Comparison of ENCODE assay signal across 28 cellular contexts in the genomic region with DNA sequence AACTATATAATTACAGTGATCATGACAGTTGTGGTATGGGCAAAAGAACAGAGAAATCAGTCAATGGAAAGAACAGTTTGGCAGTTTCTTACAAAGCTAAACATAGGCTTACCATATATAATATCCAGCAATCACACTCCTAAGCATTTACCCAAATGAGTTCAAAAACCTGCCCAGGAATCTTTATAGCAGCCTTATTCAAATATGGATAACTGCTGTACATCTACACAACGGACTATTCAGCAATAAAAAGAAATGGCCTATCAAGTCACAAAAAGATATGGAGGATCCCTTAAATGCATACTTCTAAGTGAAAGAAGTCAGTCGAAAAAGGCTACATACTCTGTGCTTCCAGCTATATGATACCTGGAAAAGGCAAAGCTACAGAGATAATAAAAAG. TPM values are rescaled to one million over a fixed set of nuclear protein-coding genes. Genes with fewer than 3 reads are reported as not detected.
DNase-seq lines count a peak whose midpoint lies in the region; ATAC-seq and TF ChIP-seq lines count a peak whose summit lies in the region.
"Had no signal": no experiment of that assay in that cellular context is flagged by ENCODE, and none has a peak within 500 bp of the region (broad histone marks: within the 10 kb centered on the region; RNA-seq: fewer than 3 reads in every experiment).

No MANE protein-coding gene starts in this region.

- no peak overlapping the region for H3K4me3 ChIP-seq in BLaER1
- H3K4me3 ChIP-seq: GM12878, GM23338 had no signal

- peaks cover 40% of the 10 kb centered on the region for H3K4me1 ChIP-seq in BLaER1
- H3K4me1 ChIP-seq: BE2C had no signal

- ATAC-seq in WTC11 (no peak), left colon (peak; percentile 71), HG02870 (IDR thresholded peaks at IDR 0.05; ENCODE audit: unreplicated experiment) (no peak), HG03439 (IDR thresholded peaks at IDR 0.05; ENCODE audit: unreplicated experiment) (no peak)
- ATAC-seq: GM12878, GM23338 had no signal

- no peaks in the 10 kb centered on the region for H3K9me3 Mint-ChIP-seq in activated CD4-positive, alpha-beta T cell treated with anti-CD3 and anti-CD28 coated beads, Interleukin-2, amount 10 ng/mL, durations not matched to agents 24 days and 14 days
- H3K9me3 Mint-ChIP-seq in WTC11: no peaks in the 10 kb centered on the region
- H3K9me3 Mint-ChIP-seq: GM23338, H9, HFFc6 had no signal

- intact Hi-C loops in activated CD4-positive, alpha-beta T cell treated with anti-CD3 and anti-CD28 coated beads, Interleukin-2, amount 10 ng/mL, durations not matched to agents 24 days and 14 days (cut with micrococcal nuclease): loop anchor here (5.0 kb wide), 1 partner anchor 256 kb away; no protein-coding TSS in a partner anchor
- intact Hi-C loops in left colon (cut with DNase I, micrococcal nuclease): no loop called here
- intact Hi-C loops in head of caudate nucleus (cut with DNase I): no loop called here

- no peak overlapping the region for H3K27ac ChIP-seq in BLaER1
- H3K27ac ChIP-seq: 22Rv1, RWPE1 had no signal

- H4K20me1 ChIP-seq in BLaER1: no peaks in the 10 kb centered on the region

- no peaks in the 10 kb centered on the region for H3K27me3 ChIP-seq in BLaER1
- H3K27me3 ChIP-seq: BE2C had no signal

- peaks cover 52% of the 10 kb centered on the region for H3K36me3 Mint-ChIP-seq in activated CD4-positive, alpha-beta T cell treated with anti-CD3 and anti-CD28 coated beads, Interleukin-2, amount 10 ng/mL, durations not matched to agents 24 days and 14 days (ENCODE audit: low read depth)
- H3K36me3 Mint-ChIP-seq in WTC11: peaks cover 17% of the 10 kb centered on the region

- TF ChIP-seq CTCF in WTC11 (IDR thresholded peaks at IDR 0.05): no peak

- H3K9ac ChIP-seq in BLaER1: no peak overlapping the region

- no peaks in the 10 kb centered on the region for H3K27me3 Mint-ChIP-seq in activated CD4-positive, alpha-beta T cell treated with anti-CD3 and anti-CD28 coated beads, Interleukin-2, amount 10 ng/mL, durations not matched to agents 24 days and 14 days
- no peaks in the 10 kb centered on the region for H3K27me3 Mint-ChIP-seq in WTC11 (ENCODE audit: low read depth)
- H3K27me3 Mint-ChIP-seq: CD4-positive, CD25-positive, alpha-beta regulatory T cell had no signal

- CTCF ChIA-PET in WTC11 (lab: Charles Lee): interaction anchor here (1.2 kb wide), 1 partner anchor 37 kb away, joined by 3 read pairs; a partner anchor contains a TSS

- peaks cover 34% of the 10 kb centered on the region for H3K4me1 Mint-ChIP-seq in activated CD4-positive, alpha-beta T cell treated with anti-CD3 and anti-CD28 coated beads, Interleukin-2, amount 10 ng/mL, durations not matched to agents 24 days and 14 days
- no peaks in the 10 kb centered on the region for H3K4me1 Mint-ChIP-seq in WTC11
- H3K4me1 Mint-ChIP-seq: GM23338, H9 had no signal

- DNase-seq in activated CD4-positive, alpha-beta T cell treated with anti-CD3 and anti-CD28 coated beads, Interleukin-2, amount 10 ng/mL, durations not matched to agents 24 days and 14 days: no peak
- DNase-seq in activated CD4-positive, alpha-beta T cell treated with anti-CD3 and anti-CD28 coated beads for 1 hour: no peak
- DNase-seq in WTC11 (ENCODE audit: low spot score): no peak
- DNase-seq in left colon: no peak
- no peak for DNase-seq in head of caudate nucleus
- DNase-seq: BE2C; CD4-positive, CD25-positive, alpha-beta regulatory T cell; COR-L47; DMS 273 treated with DMSO at 0.1 percent for 48 hours; DMS79; EL; GDM1; H9; HFFc6; IMR-90; KG1; MM.1S; NCI-H2029; NCI-H446; NCI-H524 treated with DMSO at 0.1 percent for 48 hours; SHP77 had no signal

- peak overlapping the region; percentile 48 for H3K4me2 ChIP-seq in BLaER1
- H3K4me2 ChIP-seq: GM23338 had no signal

- H3K4me3 Mint-ChIP-seq in activated CD4-positive, alpha-beta T cell treated with anti-CD3 and anti-CD28 coated beads, Interleukin-2, amount 10 ng/mL, durations not matched to agents 24 days and 14 days: no peak overlapping the region
- no peak overlapping the region for H3K4me3 Mint-ChIP-seq in WTC11
- H3K4me3 Mint-ChIP-seq: CD4-positive, CD25-positive, alpha-beta regulatory T cell; GM23338; H9; HFFc6 had no signal

- H3K36me3 ChIP-seq in BLaER1: peaks cover 17% of the 10 kb centered on the region
- H3K36me3 ChIP-seq: BE2C had no signal

- H3K9me3 ChIP-seq in BLaER1: peaks cover 34% of the 10 kb centered on the region
- H3K9me3 ChIP-seq: BE2C had no signal

- POLR2A ChIA-PET in WTC11 (lab: Charles Lee): no interaction called here

- peak overlapping the region; percentile 47 for H3K27ac Mint-ChIP-seq in activated CD4-positive, alpha-beta T cell treated with anti-CD3 and anti-CD28 coated beads, Interleukin-2, amount 10 ng/mL, durations not matched to agents 24 days and 14 days
- H3K27ac Mint-ChIP-seq in WTC11: peak overlapping the region; percentile 78
- H3K27ac Mint-ChIP-seq: CD4-positive, CD25-positive, alpha-beta regulatory T cell; GM23338; H9; HFFc6 had no signal

TF ChIP-seq in WTC11, 78 proteins besides CTCF, POLR2A, EP300 and RAD21 (continues in another document):
- TF ChIP-seq, protein P1, sequence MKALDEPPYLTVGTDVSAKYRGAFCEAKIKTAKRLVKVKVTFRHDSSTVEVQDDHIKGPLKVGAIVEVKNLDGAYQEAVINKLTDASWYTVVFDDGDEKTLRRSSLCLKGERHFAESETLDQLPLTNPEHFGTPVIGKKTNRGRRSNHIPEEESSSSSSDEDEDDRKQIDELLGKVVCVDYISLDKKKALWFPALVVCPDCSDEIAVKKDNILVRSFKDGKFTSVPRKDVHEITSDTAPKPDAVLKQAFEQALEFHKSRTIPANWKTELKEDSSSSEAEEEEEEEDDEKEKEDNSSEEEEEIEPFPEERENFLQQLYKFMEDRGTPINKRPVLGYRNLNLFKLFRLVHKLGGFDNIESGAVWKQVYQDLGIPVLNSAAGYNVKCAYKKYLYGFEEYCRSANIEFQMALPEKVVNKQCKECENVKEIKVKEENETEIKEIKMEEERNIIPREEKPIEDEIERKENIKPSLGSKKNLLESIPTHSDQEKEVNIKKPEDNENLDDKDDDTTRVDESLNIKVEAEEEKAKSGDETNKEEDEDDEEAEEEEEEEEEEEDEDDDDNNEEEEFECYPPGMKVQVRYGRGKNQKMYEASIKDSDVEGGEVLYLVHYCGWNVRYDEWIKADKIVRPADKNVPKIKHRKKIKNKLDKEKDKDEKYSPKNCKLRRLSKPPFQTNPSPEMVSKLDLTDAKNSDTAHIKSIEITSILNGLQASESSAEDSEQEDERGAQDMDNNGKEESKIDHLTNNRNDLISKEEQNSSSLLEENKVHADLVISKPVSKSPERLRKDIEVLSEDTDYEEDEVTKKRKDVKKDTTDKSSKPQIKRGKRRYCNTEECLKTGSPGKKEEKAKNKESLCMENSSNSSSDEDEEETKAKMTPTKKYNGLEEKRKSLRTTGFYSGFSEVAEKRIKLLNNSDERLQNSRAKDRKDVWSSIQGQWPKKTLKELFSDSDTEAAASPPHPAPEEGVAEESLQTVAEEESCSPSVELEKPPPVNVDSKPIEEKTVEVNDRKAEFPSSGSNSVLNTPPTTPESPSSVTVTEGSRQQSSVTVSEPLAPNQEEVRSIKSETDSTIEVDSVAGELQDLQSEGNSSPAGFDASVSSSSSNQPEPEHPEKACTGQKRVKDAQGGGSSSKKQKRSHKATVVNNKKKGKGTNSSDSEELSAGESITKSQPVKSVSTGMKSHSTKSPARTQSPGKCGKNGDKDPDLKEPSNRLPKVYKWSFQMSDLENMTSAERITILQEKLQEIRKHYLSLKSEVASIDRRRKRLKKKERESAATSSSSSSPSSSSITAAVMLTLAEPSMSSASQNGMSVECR (CRISPR knock-in tag; IDR thresholded peaks at IDR 0.05; ENCODE audit: borderline replicate concordance): no peak
- no peak for TF ChIP-seq NFATC4 (CRISPR knock-in tag; IDR thresholded peaks at IDR 0.05)
- TF ChIP-seq ZNF219 (CRISPR knock-in tag; IDR thresholded peaks at IDR 0.05; ENCODE audit: borderline replicate concordance): no peak
- no peak for TF ChIP-seq ZNF317 (CRISPR knock-in tag; IDR thresholded peaks at IDR 0.05; ENCODE audit: borderline replicate concordance, low read depth)
- TF ChIP-seq, protein P2, sequence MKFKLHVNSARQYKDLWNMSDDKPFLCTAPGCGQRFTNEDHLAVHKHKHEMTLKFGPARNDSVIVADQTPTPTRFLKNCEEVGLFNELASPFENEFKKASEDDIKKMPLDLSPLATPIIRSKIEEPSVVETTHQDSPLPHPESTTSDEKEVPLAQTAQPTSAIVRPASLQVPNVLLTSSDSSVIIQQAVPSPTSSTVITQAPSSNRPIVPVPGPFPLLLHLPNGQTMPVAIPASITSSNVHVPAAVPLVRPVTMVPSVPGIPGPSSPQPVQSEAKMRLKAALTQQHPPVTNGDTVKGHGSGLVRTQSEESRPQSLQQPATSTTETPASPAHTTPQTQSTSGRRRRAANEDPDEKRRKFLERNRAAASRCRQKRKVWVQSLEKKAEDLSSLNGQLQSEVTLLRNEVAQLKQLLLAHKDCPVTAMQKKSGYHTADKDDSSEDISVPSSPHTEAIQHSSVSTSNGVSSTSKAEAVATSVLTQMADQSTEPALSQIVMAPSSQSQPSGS (CRISPR knock-in tag; IDR thresholded peaks at IDR 0.05; ENCODE audit: borderline replicate concordance, low read depth): no peak
- TF ChIP-seq, protein P3, sequence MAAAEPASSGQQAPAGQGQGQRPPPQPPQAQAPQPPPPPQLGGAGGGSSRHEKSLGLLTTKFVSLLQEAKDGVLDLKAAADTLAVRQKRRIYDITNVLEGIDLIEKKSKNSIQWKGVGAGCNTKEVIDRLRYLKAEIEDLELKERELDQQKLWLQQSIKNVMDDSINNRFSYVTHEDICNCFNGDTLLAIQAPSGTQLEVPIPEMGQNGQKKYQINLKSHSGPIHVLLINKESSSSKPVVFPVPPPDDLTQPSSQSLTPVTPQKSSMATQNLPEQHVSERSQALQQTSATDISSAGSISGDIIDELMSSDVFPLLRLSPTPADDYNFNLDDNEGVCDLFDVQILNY (CRISPR knock-in tag; IDR thresholded peaks at IDR 0.05): no peak
- TF ChIP-seq NFYB (CRISPR knock-in tag; conservative IDR thresholded peaks at IDR 0.05; ENCODE audit: low read depth): no peak

RNA-seq across cellular contexts. Expression of a gene that starts 36.6 kb away (rescaled TPM):
- total RNA-seq in activated CD4-positive, alpha-beta T cell treated with anti-CD3 and anti-CD28 coated beads, Interleukin-2, amount 10 ng/mL, durations not matched to agents 24 days and 14 days: 17.3 and 18.0 TPM in 2 replicates
- 25.4 to 28.8 TPM (median 28.8 TPM) in 3 replicates for total RNA-seq in WTC11 (2021)
- total RNA-seq in left colon: 10 to 100 TPM; 33.6 to 44.5 TPM
